ENCODE assay signal across 22 cellular contexts in the genomic region with DNA sequence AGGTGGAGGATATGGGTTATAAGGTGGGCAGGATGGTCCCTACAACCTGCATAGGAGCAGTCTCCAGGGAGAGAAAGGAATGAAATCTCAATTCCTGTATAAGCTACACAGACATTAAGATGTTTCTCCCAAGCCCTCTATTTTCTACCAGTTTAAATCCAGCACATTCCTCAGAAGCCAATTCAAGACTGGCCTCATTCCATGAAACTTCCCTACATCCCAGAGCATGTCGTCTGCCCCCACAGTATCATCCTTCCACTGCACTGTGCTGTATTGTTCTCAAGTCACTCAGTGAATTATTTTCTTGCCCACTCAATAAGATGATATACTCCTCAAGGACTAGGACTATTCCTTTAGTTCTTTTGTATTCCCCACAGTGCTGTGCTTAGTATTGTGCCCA.
DNase-seq lines count a peak whose midpoint lies in the region; ATAC-seq, FAIRE-seq and TF ChIP-seq lines count a peak whose summit lies in the region.
"Had no signal": no experiment of that assay in that cellular context is flagged by ENCODE, and none has a peak within 500 bp of the region (broad histone marks: within the 10 kb centered on the region; RNA-seq: fewer than 3 reads in every experiment).

No MANE protein-coding gene starts in this region.

- POLR2A ChIA-PET in GM12878 (lab: Charles Lee): no interaction called here

- peak; percentile 46 for DNase-seq in GM03348 (ENCODE audit: low spot score)
- no peak for DNase-seq in GM12878 (ENCODE audit: low read depth, low spot score)
- DNase-seq in hepatocyte (ENCODE audit: low spot score): no peak
- peak; percentile 22 for DNase-seq in pons (ENCODE audit: low spot score)
- DNase-seq in HuH-7 (ENCODE audit: low spot score): no peak
- DNase-seq in stimulated activated naive CD8-positive, alpha-beta T cell treated with anti-CD3 and anti-CD28 coated beads, Interleukin-15, Interleukin-2, amounts not matched to agents 100 U/mL and 50 U/mL, for 24 hours: no peak
- no peak for DNase-seq in heart right ventricle
- no peak for DNase-seq in SJCRH30
- DNase-seq: Calu3; CD8-positive, alpha-beta memory T cell; DMS153; GDM1; H9; Kasumi-1; NCI-H1694; NCI-H2081; NCI-H446; NCI-H526; OCI-M1 had no signal

- CTCF ChIA-PET in GM12878 (lab: Yijun Ruan, JAX): no interaction called here

- 0% methylated on average over 1 of the region's 1 CpG for WGBS in GM12878 (ENCODE audit: insufficient coverage, insufficient replicate concordance, low lambda C conversion rate, missing lambda C conversion rate)
- WGBS in hepatocyte (ENCODE audit: low lambda C conversion rate, missing lambda C conversion rate): 50% methylated on average over 1 of the region's 1 CpG
- WGBS in heart right ventricle, 2 donors: 15 to 20% methylated on average over 1 of the region's 1 CpG

- H3K27ac ChIP-seq in GM12878 (ENCODE audit: control insufficient read depth, insufficient read depth) (no peak overlapping the region), hepatocyte (peak overlapping the region; percentile 55), heart right ventricle (peak overlapping the region in 1 of 10 donors; percentile 34), SJCRH30 (no peak overlapping the region)
- H3K27ac ChIP-seq: A549, SJSA1 had no signal

- H3K4me3 ChIP-seq in GM12878 (no peak overlapping the region), hepatocyte (no peak overlapping the region), heart right ventricle (no peak overlapping the region), SJCRH30 (no peak overlapping the region)
- H3K4me3 ChIP-seq: A549, SJSA1 had no signal

- H3K9ac ChIP-seq in GM12878 (ENCODE audit: control insufficient read depth, insufficient read depth, low read length): no peak overlapping the region

- peak; percentile 41 for FAIRE-seq in GM12878 (lab: Jason Lieb, UNC)
- FAIRE-seq: A549, RCC 7860 had no signal

- RAD21 ChIA-PET in GM12878 (lab: Charles Lee; ENCODE audit: unreplicated experiment): no interaction called here

- in situ Hi-C loops in GM12878 (cut with MboI): no loop called here

- intact Hi-C loops in GM12878 (cut with micrococcal nuclease; ENCODE audit: unreplicated experiment): no loop called here
- intact Hi-C loops in heart right ventricle (cut with DNase I): no loop called here

- TF ChIP-seq RAD21 in GM12878 (IDR thresholded peaks at IDR 0.05; ENCODE audit: insufficient read depth, low read depth, low read length): no peak

- H3K79me2 ChIP-seq in GM12878 (ENCODE audit: control insufficient read depth, insufficient read depth, low read length): no peaks in the 10 kb centered on the region
- no peaks in the 10 kb centered on the region for H3K79me2 ChIP-seq in hepatocyte

- no peak overlapping the region for H3K4me2 ChIP-seq in GM12878 (ENCODE audit: control insufficient read depth, insufficient read depth)
- H3K4me2 ChIP-seq in hepatocyte: peak overlapping the region; percentile 31
- H3K4me2 ChIP-seq: A549 had no signal

- SMC1A ChIA-PET in GM12878 (lab: Charles Lee; ENCODE audit: uncharacterized antibody, unreplicated experiment): no interaction called here

- no peak for TF ChIP-seq CTCF in GM12878 (IDR thresholded peaks at IDR 0.05 in 2 of 3, conservative IDR thresholded peaks at IDR 0.05 in 1 of 3; ENCODE audit: control insufficient read depth in 2 of 3, extremely low read depth in 1 of 3, insufficient read depth in 1 of 3, low read depth in 3 of 3, low read length in 3 of 3)
- TF ChIP-seq CTCF in hepatocyte (IDR thresholded peaks at IDR 0.05; ENCODE audit: poor library complexity): no peak
- no peak for TF ChIP-seq CTCF in heart right ventricle (IDR thresholded peaks at IDR 0.05)

- H3K4me1 ChIP-seq in GM12878 (ENCODE audit: control insufficient read depth, insufficient read depth, low read length): no peaks in the 10 kb centered on the region
- peaks cover 12% of the 10 kb centered on the region for H3K4me1 ChIP-seq in hepatocyte (ENCODE audit: insufficient read depth)
- H3K4me1 ChIP-seq in heart right ventricle: peaks cover 0 to 43% (median 10%) of the 10 kb centered on the region in 9 donors
- H3K4me1 ChIP-seq in SJCRH30: peaks cover 27% of the 10 kb centered on the region
- H3K4me1 ChIP-seq: A549, SJSA1 had no signal

- H3K9me3 ChIP-seq in GM12878 (replicated peaks; ENCODE audit: control insufficient read depth, insufficient read depth, low read length) (no peaks in the 10 kb centered on the region), hepatocyte (ENCODE audit: low read depth) (no peaks in the 10 kb centered on the region), heart right ventricle (no peaks in the 10 kb centered on the region), SJCRH30 (replicated peaks) (no peaks in the 10 kb centered on the region)
- H3K9me3 ChIP-seq: A549, SJSA1 had no signal

- ATAC-seq in GM12878 (no peak), heart right ventricle (no peak)
- ATAC-seq in stimulated activated naive CD8-positive, alpha-beta T cell treated with anti-CD3 and anti-CD28 coated beads, Interleukin-15, Interleukin-2, amounts not matched to agents 100 U/mL and 50 U/mL, for 24 hours: no peak
- ATAC-seq: A549 had no signal

- H4K20me1 ChIP-seq in GM12878 (ENCODE audit: control insufficient read depth, insufficient read depth) (no peaks in the 10 kb centered on the region), hepatocyte (ENCODE audit: insufficient read depth, poor library complexity, severe bottlenecking) (no peaks in the 10 kb centered on the region)

- no peak for TF ChIP-seq POLR2A in GM12878 (IDR thresholded peaks at IDR 0.05; ENCODE audit: low read depth, low read length)

- H3K27me3 ChIP-seq in GM12878 (replicated peaks in 1 of 2; ENCODE audit: control insufficient read depth in 2 of 2, insufficient read depth in 2 of 2, low read length in 1 of 2): no peaks in the 10 kb centered on the region
- no peaks in the 10 kb centered on the region for H3K27me3 ChIP-seq in hepatocyte
- H3K27me3 ChIP-seq in heart right ventricle: no peaks in the 10 kb centered on the region
- no peaks in the 10 kb centered on the region for H3K27me3 ChIP-seq in SJCRH30
- H3K27me3 ChIP-seq: SJSA1 had no signal

- BruUV-seq in GM12878 (replicated peaks; lab: Mats Ljungman, UMichigan): no TSS peak

- no peak for TF ChIP-seq EP300 in GM12878 (IDR thresholded peaks at IDR 0.05; ENCODE audit: borderline replicate concordance in 1 of 2, control insufficient read depth in 1 of 2, low read depth in 2 of 2, low read length in 2 of 2)

- H3K36me3 ChIP-seq in GM12878 (ENCODE audit: control insufficient read depth in 2 of 2, insufficient read depth in 2 of 2, low read length in 1 of 2) (no peaks in the 10 kb centered on the region), hepatocyte (replicated peaks; ENCODE audit: insufficient read depth, low read depth) (no peaks in the 10 kb centered on the region), heart right ventricle (no peaks in the 10 kb centered on the region), SJCRH30 (no peaks in the 10 kb centered on the region)
- H3K36me3 ChIP-seq: SJSA1 had no signal

- no peaks in the 10 kb centered on the region for H3K9me2 ChIP-seq in hepatocyte (replicated peaks; ENCODE audit: insufficient read depth)

- H2AFZ ChIP-seq in GM12878 (ENCODE audit: control insufficient read depth, low read depth, low read length) (no peak overlapping the region), hepatocyte (no peak overlapping the region)

TF ChIP-seq in GM12878, 131 proteins besides CTCF, POLR2A, EP300 and RAD21:
- TF ChIP-seq, protein P1, sequence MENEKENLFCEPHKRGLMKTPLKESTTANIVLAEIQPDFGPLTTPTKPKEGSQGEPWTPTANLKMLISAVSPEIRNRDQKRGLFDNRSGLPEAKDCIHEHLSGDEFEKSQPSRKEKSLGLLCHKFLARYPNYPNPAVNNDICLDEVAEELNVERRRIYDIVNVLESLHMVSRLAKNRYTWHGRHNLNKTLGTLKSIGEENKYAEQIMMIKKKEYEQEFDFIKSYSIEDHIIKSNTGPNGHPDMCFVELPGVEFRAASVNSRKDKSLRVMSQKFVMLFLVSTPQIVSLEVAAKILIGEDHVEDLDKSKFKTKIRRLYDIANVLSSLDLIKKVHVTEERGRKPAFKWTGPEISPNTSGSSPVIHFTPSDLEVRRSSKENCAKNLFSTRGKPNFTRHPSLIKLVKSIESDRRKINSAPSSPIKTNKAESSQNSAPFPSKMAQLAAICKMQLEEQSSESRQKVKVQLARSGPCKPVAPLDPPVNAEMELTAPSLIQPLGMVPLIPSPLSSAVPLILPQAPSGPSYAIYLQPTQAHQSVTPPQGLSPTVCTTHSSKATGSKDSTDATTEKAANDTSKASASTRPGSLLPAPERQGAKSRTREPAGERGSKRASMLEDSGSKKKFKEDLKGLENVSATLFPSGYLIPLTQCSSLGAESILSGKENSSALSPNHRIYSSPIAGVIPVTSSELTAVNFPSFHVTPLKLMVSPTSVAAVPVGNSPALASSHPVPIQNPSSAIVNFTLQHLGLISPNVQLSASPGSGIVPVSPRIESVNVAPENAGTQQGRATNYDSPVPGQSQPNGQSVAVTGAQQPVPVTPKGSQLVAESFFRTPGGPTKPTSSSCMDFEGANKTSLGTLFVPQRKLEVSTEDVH (IDR thresholded peaks at IDR 0.05; ENCODE audit: low read depth, partially characterized antibody): no peak
- TF ChIP-seq CEBPB (IDR thresholded peaks at IDR 0.05; ENCODE audit: borderline replicate concordance in 1 of 2, low read depth in 2 of 2, low read length in 2 of 2) (no peak), ZZZ3 (IDR thresholded peaks at IDR 0.05; ENCODE audit: control insufficient read depth, insufficient read length, low read depth) (no peak)
- TF ChIP-seq, protein P2, sequence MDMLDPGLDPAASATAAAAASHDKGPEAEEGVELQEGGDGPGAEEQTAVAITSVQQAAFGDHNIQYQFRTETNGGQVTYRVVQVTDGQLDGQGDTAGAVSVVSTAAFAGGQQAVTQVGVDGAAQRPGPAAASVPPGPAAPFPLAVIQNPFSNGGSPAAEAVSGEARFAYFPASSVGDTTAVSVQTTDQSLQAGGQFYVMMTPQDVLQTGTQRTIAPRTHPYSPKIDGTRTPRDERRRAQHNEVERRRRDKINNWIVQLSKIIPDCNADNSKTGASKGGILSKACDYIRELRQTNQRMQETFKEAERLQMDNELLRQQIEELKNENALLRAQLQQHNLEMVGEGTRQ (IDR thresholded peaks at IDR 0.05; ENCODE audit: borderline replicate concordance, low read depth, low read length): no peak

Comparison
In these comparisons a context has a peak if more than half of its experiments do, and no peak if none do; other contexts are left out.
1. DNase-seq: peak in GM03348 (single experiment) and pons (single experiment); none in GM12878 (single experiment), hepatocyte (single experiment), HuH-7 (single experiment), stimulated activated naive CD8-positive, alpha-beta T cell treated with anti-CD3 and anti-CD28 coated beads, Interleukin-15, Interleukin-2, amounts not matched to agents 100 U/mL and 50 U/mL, for 24 hours (single experiment), heart right ventricle (0 of 2) and SJCRH30 (0 of 2).